Comparison of ENCODE assay signal across 10 cellular contexts in genomic region chr2:95024960-95025405, GRCh38. TPM values are rescaled to one million over a fixed set of nuclear protein-coding genes. Genes with fewer than 3 reads are reported as not detected.
A peak's percentile ranks its signal among the peaks of the same experiment; 100 is the strongest.
DNase-seq lines count a peak whose midpoint lies in the region; ATAC-seq lines count a peak whose summit lies in the region.
"Had no signal": no experiment of that assay in that cellular context is flagged by ENCODE, and none has a peak within 500 bp of the region (broad histone marks: within the 10 kb centered on the region; RNA-seq: fewer than 3 reads in every experiment).

No MANE protein-coding gene starts in this region.

- peak overlapping the region; percentile 93 for H3K27ac ChIP-seq in caudate nucleus (ENCODE audit: low read depth, low read length)

- peak overlapping the region; percentile 47 for H3K4me3 ChIP-seq in mononuclear cell (ENCODE audit: low read length)

- no peak for ATAC-seq in GM18511 (IDR thresholded peaks at IDR 0.05; ENCODE audit: unreplicated experiment)

- H3K27me3 ChIP-seq in mononuclear cell (ENCODE audit: insufficient read depth, low read length): peaks cover 35% of the 10 kb centered on the region

- H3K4me1 ChIP-seq in mononuclear cell (ENCODE audit: insufficient read depth, low read length): peaks cover 10% of the 10 kb centered on the region

- H3K9me3 ChIP-seq in mononuclear cell (ENCODE audit: low read depth, low read length): no peaks in the 10 kb centered on the region

- peak; percentile 11 for DNase-seq in stimulated activated CD4-positive, alpha-beta T cell treated with anti-CD3 and anti-CD28 coated beads, Interleukin-1b, Interleukin-23, amount 100 ng/mL, for 48 hours
- DNase-seq in stimulated activated CD4-positive, alpha-beta T cell treated with anti-CD3 and anti-CD28 coated beads, Interleukin-4, amount 100 ng/mL, for 24 hours: no peak
- DNase-seq in caudate nucleus (lab: John Stamatoyannopoulos, UW) (peak in 8 of 61 donors; percentile 22 to 68 (median 46)), NCI-H1092 (lab: John Stamatoyannopoulos, UW) (no peak), NCI-H1436 (lab: John Stamatoyannopoulos, UW) (no peak), GM03348 (ENCODE audit: low spot score) (no peak)
- DNase-seq: mesendoderm had no signal

RNA-seq across cellular contexts. Expression of gene MAL, which starts 0.5 kb away (rescaled TPM):
- 30.4 TPM for total RNA-seq in mononuclear cell
- total RNA-seq: RPMI7951 had no signal
